In the genomic region with DNA sequence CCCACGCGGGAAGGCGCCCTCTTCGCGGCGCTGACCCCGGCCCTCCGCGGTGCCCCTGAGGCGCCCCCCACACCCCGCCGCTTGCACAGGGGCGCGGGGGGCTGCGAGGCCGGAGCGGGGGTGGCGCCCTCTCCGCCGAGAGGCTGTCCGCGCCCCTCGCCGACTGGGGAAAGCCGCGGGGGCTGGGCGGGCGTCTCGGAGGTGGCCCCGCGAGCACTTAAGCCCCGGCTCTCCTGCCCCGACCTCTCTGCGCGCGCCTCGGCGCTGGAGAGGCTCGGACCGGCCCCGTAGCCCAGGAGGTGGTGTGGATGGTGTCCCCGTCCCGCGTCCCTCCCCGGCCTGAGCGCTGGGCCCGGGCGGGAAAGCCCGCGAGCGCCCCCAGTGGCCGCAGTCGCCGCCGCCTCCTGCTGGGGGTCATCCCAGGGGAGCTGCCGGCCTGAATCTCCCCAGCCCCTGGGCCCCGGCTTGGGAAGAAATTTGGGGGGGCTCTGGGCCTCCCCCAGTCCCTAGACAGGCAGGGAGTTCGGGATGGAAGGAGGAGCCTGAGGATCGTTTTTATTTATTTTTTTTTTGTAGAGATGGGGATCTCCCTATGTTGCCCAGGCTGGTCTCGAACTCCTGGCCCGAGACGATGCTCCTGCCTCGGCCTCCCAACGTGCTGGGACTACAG, we compare ENCODE assay signal across 8 cellular contexts. TPM values are rescaled to one million over a fixed set of nuclear protein-coding genes. Genes with fewer than 3 reads are reported as not detected.
DNase-seq lines count a peak whose midpoint lies in the region; ATAC-seq and TF ChIP-seq lines count a peak whose summit lies in the region.

No MANE protein-coding gene starts in this region.

- no peaks in the 10 kb centered on the region for H3K36me3 Mint-ChIP-seq in stimulated activated memory B cell treated with anti-CD40 and anti-IgM and Interleukin-4, amounts not matched to agents 10 μg/mL and 1 μg/mL and 100 μg/mL, for 72 hours

- H3K4me3 ChIP-seq in epithelial cell of proximal tubule (ENCODE audit: low read depth, low read length): peak overlapping the region; percentile 80
- no peak overlapping the region for H3K4me3 ChIP-seq in mucosa of stomach (ENCODE audit: low read length)

- H3K4me1 Mint-ChIP-seq in stimulated activated memory B cell treated with anti-CD40 and anti-IgM and Interleukin-4, amounts not matched to agents 10 μg/mL and 1 μg/mL and 100 μg/mL, for 72 hours: peaks cover 32% of the 10 kb centered on the region

- peak overlapping the region; percentile 34 for H3K9ac ChIP-seq in mucosa of stomach (ENCODE audit: low read length)

- peaks cover 72% of the 10 kb centered on the region for H3K27me3 ChIP-seq in mucosa of stomach (ENCODE audit: control insufficient read depth, insufficient read depth, low read length)

- H3K27me3 Mint-ChIP-seq in stimulated activated memory B cell treated with anti-CD40 and anti-IgM and Interleukin-4, amounts not matched to agents 10 μg/mL and 1 μg/mL and 100 μg/mL, for 72 hours: peaks cover 67% of the 10 kb centered on the region

- H3K4me1 ChIP-seq in mucosa of stomach (ENCODE audit: control insufficient read depth, insufficient read depth, low read length): peaks cover 52% of the 10 kb centered on the region

- peak overlapping the region; percentile 23 for H3K4me3 Mint-ChIP-seq in stimulated activated memory B cell treated with anti-CD40 and anti-IgM and Interleukin-4, amounts not matched to agents 10 μg/mL and 1 μg/mL and 100 μg/mL, for 72 hours

- H3K9me3 Mint-ChIP-seq in stimulated activated memory B cell treated with anti-CD40 and anti-IgM and Interleukin-4, amounts not matched to agents 10 μg/mL and 1 μg/mL and 100 μg/mL, for 72 hours: no peaks in the 10 kb centered on the region

- no peak overlapping the region for H3K27ac Mint-ChIP-seq in stimulated activated memory B cell treated with anti-CD40 and anti-IgM and Interleukin-4, amounts not matched to agents 10 μg/mL and 1 μg/mL and 100 μg/mL, for 72 hours

- TF ChIP-seq CTCF in epithelial cell of proximal tubule (conservative IDR thresholded peaks at IDR 0.05; ENCODE audit: low read depth, low read length): peak; percentile 59

- ATAC-seq in stimulated activated memory B cell treated with anti-CD40 and anti-IgM and Interleukin-4, amounts not matched to agents 10 μg/mL and 1 μg/mL and 100 μg/mL, for 72 hours: peak; percentile 63
- ATAC-seq in HG03135 (IDR thresholded peaks at IDR 0.05; ENCODE audit: unreplicated experiment): no peak

- H3K9me3 ChIP-seq in mucosa of stomach (ENCODE audit: control insufficient read depth, low read length): no peaks in the 10 kb centered on the region

- DNase-seq in NCI-H748 (lab: John Stamatoyannopoulos, UW; ENCODE audit: unreplicated experiment) (peak; percentile 63), NCI-H748 treated with DMSO at 0.1 percent for 48 hours (lab: John Stamatoyannopoulos, UW) (no peak), NCI-H2227 (lab: John Stamatoyannopoulos, UW; ENCODE audit: unreplicated experiment) (peak; percentile 87), activated T-cell treated with anti-CD3 and anti-CD28 coated beads for 1 hour (ENCODE audit: low read depth) (peak; percentile 62), epithelial cell of proximal tubule (ENCODE audit: low read depth) (no peak)

- H3K36me3 ChIP-seq in mucosa of stomach (ENCODE audit: control insufficient read depth, insufficient read depth, low read length): no peaks in the 10 kb centered on the region

RNA-seq across cellular contexts. Expression of a gene that starts 1.9 kb away (rescaled TPM):
- total RNA-seq in epithelial cell of proximal tubule: 141 and 193 TPM in 2 replicates

RNA-seq across cellular contexts. Expression of a gene that starts 11.5 kb away (rescaled TPM):
- 66.0 and 75.6 TPM in 2 replicates for total RNA-seq in epithelial cell of proximal tubule

RNA-seq across cellular contexts. Expression of a gene that starts 18.2 kb away (rescaled TPM):
- 261 and 462 TPM in 2 replicates for total RNA-seq in epithelial cell of proximal tubule

RNA-seq across cellular contexts. Expression of a gene that starts 19.9 kb away (rescaled TPM):
- not detected in 2 replicates for total RNA-seq in epithelial cell of proximal tubule

RNA-seq across cellular contexts. Expression of a gene that starts 35.5 kb away (rescaled TPM):
- 3.1 and 6.8 TPM in 2 replicates for total RNA-seq in epithelial cell of proximal tubule

Comparison
In these comparisons a context has a peak if more than half of its experiments do, and no peak if none do; other contexts are left out.
1. DNase-seq: peak in NCI-H748 (single experiment), NCI-H2227 (single experiment) and activated T-cell treated with anti-CD3 and anti-CD28 coated beads for 1 hour (single experiment); none in NCI-H748 treated with DMSO at 0.1 percent for 48 hours (single experiment) and epithelial cell of proximal tubule (single experiment).